ENCODE assay signal across 25 cellular contexts in the genomic region with DNA sequence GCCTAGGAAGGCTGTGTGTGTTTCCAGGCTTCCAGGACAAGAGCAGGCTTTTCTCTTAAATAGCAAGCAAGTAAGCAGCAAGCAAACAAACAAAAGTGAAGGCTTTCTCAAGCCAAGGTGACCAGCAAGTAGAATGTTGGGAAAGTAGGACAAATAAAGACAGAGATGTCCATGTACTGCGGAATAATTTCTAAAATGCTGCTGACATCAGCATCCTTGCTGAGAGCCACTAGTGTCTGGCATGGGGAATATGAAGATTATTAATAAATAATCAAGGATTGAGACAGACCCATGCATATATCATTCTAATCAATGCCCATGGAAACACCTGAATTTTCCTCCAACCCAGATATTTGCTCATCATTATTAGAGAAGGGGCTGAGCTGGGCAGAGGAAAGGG.
"Had no signal": no experiment of that assay in that cellular context is flagged by ENCODE, and none has a peak within 500 bp of the region (broad histone marks: within the 10 kb centered on the region; RNA-seq: fewer than 3 reads in every experiment).

No MANE protein-coding gene starts in this region.

- H3K4me3 ChIP-seq: left lung, lung, ovary, right atrium auricular region, skin epidermis, transverse colon, upper lobe of left lung, vagina had no signal

- H3K36me3 ChIP-seq: left lung, ovary, right atrium auricular region, transverse colon, upper lobe of left lung, vagina had no signal

- H3K27ac Mint-ChIP-seq: mesothelial cell of epicardium; natural killer cell; nephron progenitor cell; progenitor cell of endocrine pancreas; stimulated activated naive CD8-positive, alpha-beta T cell treated with anti-CD3 and anti-CD28 coated beads, Interleukin-15, Interleukin-2, amounts not matched to agents 100 ng/mL and 50 ng/mL, for 24 hours had no signal

- DNase-seq: hippocampal formation; kidney; left colon; left lung; mesendoderm; naive B cell; natural killer cell; nephron progenitor cell; ovary; stimulated activated CD4-positive, alpha-beta T cell treated with anti-CD3 and anti-CD28 coated beads, Interleukin-12 subunit alpha, Interleukin-12 subunit beta, amount 100 ng/mL, for 4 hours; stimulated activated CD4-positive, alpha-beta T cell treated with anti-CD3 and anti-CD28 coated beads, Interleukin-15, amount 100 ng/mL, for 24 hours; stimulated activated CD4-positive, alpha-beta T cell treated with anti-CD3 and anti-CD28 coated beads, Interleukin-2, amount 100 ng/mL, for 24 hours; stimulated activated CD4-positive, alpha-beta T cell treated with anti-CD3 and anti-CD28 coated beads, Interleukin-4, amount 100 ng/mL, for 1 hour; stimulated activated naive CD4-positive, alpha-beta T cell; transverse colon; upper lobe of left lung had no signal

- H3K4me1 ChIP-seq: right atrium auricular region had no signal

- H3K4me3 Mint-ChIP-seq: mesothelial cell of epicardium; natural killer cell; nephron progenitor cell; stimulated activated naive CD8-positive, alpha-beta T cell treated with anti-CD3 and anti-CD28 coated beads, Interleukin-15, Interleukin-2, amounts not matched to agents 100 ng/mL and 50 ng/mL, for 24 hours had no signal

- H3K9me3 Mint-ChIP-seq: natural killer cell; stimulated activated naive CD8-positive, alpha-beta T cell treated with anti-CD3 and anti-CD28 coated beads, Interleukin-15, Interleukin-2, amounts not matched to agents 100 ng/mL and 50 ng/mL, for 24 hours had no signal

- H3K27me3 ChIP-seq: left lung, ovary, right atrium auricular region, upper lobe of left lung, vagina had no signal

- FAIRE-seq: islet of Langerhans, kidney had no signal

- H3K9me3 ChIP-seq: left lung, ovary, right atrium auricular region, transverse colon, upper lobe of left lung, vagina had no signal

- H3K27ac ChIP-seq: left lung, ovary, right atrium auricular region, skin epidermis, transverse colon, upper lobe of left lung, vagina had no signal

- H3K4me1 Mint-ChIP-seq: natural killer cell had no signal

- H3K36me3 Mint-ChIP-seq: mesothelial cell of epicardium, naive B cell, natural killer cell had no signal

- ATAC-seq: left colon, left lung, natural killer cell, sciatic nerve had no signal
